In genomic region chr2:8575810-8576423, GRCh38 we compare ENCODE assay signal across 11 cellular contexts.
A peak's percentile ranks its signal among the peaks of the same experiment; 100 is the strongest.
DNase-seq lines count a peak whose midpoint lies in the region; ATAC-seq lines count a peak whose summit lies in the region.
"Had no signal": no experiment of that assay in that cellular context is flagged by ENCODE, and none has a peak within 500 bp of the region (broad histone marks: within the 10 kb centered on the region; RNA-seq: fewer than 3 reads in every experiment).

No MANE protein-coding gene starts in this region.

- H4K8ac ChIP-seq in trophoblast cell (ENCODE audit: low read depth, low read length) = no peak overlapping the region

- no peak overlapping the region for H3K9ac ChIP-seq in trophoblast cell (ENCODE audit: low read length)

- peak overlapping the region; percentile 30 for H3K4ac ChIP-seq in trophoblast cell (ENCODE audit: low read depth, low read length)

- H2AK5ac ChIP-seq in trophoblast cell (ENCODE audit: low read length) = peak overlapping the region; percentile 96

- H3K23ac ChIP-seq in trophoblast cell (ENCODE audit: low read length) = peak overlapping the region; percentile 45

- peaks cover 11% of the 10 kb centered on the region for H3K79me2 ChIP-seq in trophoblast cell (ENCODE audit: control insufficient read depth, insufficient read depth, low read length, poor library complexity)

- no peaks in the 10 kb centered on the region for H3K36me3 ChIP-seq in trophoblast cell (ENCODE audit: control insufficient read depth in 1 of 2, insufficient read depth in 2 of 2, low read length in 2 of 2)

- no peak overlapping the region for H3K4me2 ChIP-seq in trophoblast cell (ENCODE audit: low read length)

- H3K18ac ChIP-seq in trophoblast cell (ENCODE audit: low read length) = peak overlapping the region; percentile 9

- no peak overlapping the region for H3K27ac ChIP-seq in trophoblast cell (ENCODE audit: low read depth, low read length)
- H3K27ac ChIP-seq: 22Rv1, VCaP had no signal

- DNase-seq in DMS 273 (lab: John Stamatoyannopoulos, UW; ENCODE audit: unreplicated experiment) (peak; percentile 74), DMS 273 treated with DMSO at 0.1 percent for 48 hours (lab: John Stamatoyannopoulos, UW) (no peak), NAMALWA (ENCODE audit: low spot score) (peak; percentile 55), cerebellar cortex (ENCODE audit: low spot score) (peak; percentile 16), trophoblast cell (no peak)
- no peak for DNase-seq in stimulated activated CD4-positive, alpha-beta T cell treated with anti-CD3 and anti-CD28 coated beads, Interleukin-15, amount 100 ng/mL, for 24 hours
- DNase-seq: NCI-H1930 had no signal

- H3K79me1 ChIP-seq in trophoblast cell (ENCODE audit: low read length) = peaks cover 52% of the 10 kb centered on the region

- peak overlapping the region; percentile 66 for H2BK12ac ChIP-seq in trophoblast cell (ENCODE audit: low read length)

- H3K4me1 ChIP-seq in trophoblast cell (ENCODE audit: control insufficient read depth in 1 of 2, insufficient read depth in 2 of 2, low read length in 2 of 2) = peaks cover 46 to 54% of the 10 kb centered on the region in 2 experiments

- no peaks in the 10 kb centered on the region for H3K27me3 ChIP-seq in trophoblast cell (ENCODE audit: insufficient read depth, low read length)

- peak overlapping the region; percentile 70 for H2BK120ac ChIP-seq in trophoblast cell (ENCODE audit: insufficient read depth, low read length, poor library complexity)

- H2BK5ac ChIP-seq in trophoblast cell (ENCODE audit: low read depth, low read length, poor library complexity) = peak overlapping the region; percentile 24

- peak overlapping the region; percentile 33 for H3K4me3 ChIP-seq in trophoblast cell (ENCODE audit: low read depth, low read length)

- peak overlapping the region; percentile 81 for H4K91ac ChIP-seq in trophoblast cell (ENCODE audit: low read depth, low read length)

- H3K9me3 ChIP-seq in trophoblast cell (ENCODE audit: insufficient read depth, low read depth, low read length) = no peaks in the 10 kb centered on the region

- peak overlapping the region; percentile 23 for H2AFZ ChIP-seq in trophoblast cell (ENCODE audit: insufficient read depth, low read length, poor library complexity)

- ATAC-seq in HG03045 (IDR thresholded peaks at IDR 0.05; ENCODE audit: unreplicated experiment) (no peak), HG02642 (IDR thresholded peaks at IDR 0.05; ENCODE audit: poor library complexity, unreplicated experiment) (no peak)

- H4K12ac ChIP-seq in trophoblast cell (ENCODE audit: low read depth, low read length) = no peak overlapping the region

- no CpG with 5 or more reads among the region's 14 CpGs for WGBS in trophoblast cell (ENCODE audit: extremely low coverage, insufficient coverage, insufficient read length)

- peak overlapping the region; percentile 40 for H3K14ac ChIP-seq in trophoblast cell (ENCODE audit: low read length)

Comparison
In these comparisons a context has a peak if more than half of its experiments do, and no peak if none do; other contexts are left out.
1. DNase-seq: peak in DMS 273 (single experiment), NAMALWA (single experiment) and cerebellar cortex (single experiment); none in DMS 273 treated with DMSO at 0.1 percent for 48 hours (single experiment), trophoblast cell (0 of 2) and stimulated activated CD4-positive, alpha-beta T cell treated with anti-CD3 and anti-CD28 coated beads, Interleukin-15, amount 100 ng/mL, for 24 hours (single experiment).